ENCODE assay signal across 8 cellular contexts in the genomic region with DNA sequence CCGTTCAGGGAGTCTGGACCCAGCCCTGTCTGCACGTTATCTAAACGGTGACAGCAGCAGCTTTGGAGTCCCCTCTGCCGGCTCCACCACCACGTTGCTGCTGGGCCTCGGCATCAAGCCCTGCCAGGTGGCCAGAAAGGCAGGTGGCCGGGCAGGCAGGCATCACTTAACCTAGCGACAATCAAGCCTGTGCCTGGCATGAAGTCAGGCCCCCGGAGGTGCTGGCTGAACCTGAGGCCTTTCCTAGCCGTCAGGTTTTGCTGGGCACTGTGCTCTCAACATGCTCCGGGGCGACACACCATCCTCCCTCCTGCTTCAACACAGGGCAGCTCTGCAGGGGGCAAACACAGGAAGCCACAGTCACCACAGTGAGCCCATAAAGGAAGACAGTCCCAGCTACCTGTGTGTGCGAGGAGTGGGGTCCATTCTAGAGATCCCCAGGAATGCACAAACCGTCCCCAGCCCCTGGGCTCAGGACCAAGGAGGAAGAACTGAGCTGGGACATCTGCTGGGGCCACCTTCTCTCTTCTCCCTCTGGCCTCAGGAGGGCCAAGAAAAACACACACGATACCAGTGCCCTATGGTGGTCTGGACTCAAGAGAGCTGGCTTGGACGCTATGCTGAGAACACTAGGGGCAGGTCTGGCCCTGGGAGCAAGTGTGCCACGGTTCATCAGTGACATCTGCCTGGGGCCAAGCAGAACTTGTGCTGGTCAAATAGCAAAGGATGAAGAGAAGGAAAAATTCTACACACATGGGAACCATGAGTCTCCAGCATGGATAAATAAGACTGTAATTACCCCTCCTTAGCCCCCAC. TPM values are rescaled to one million over a fixed set of nuclear protein-coding genes. Genes with fewer than 3 reads are reported as not detected.
DNase-seq lines count a peak whose midpoint lies in the region; ATAC-seq, FAIRE-seq and TF ChIP-seq lines count a peak whose summit lies in the region.

No MANE protein-coding gene starts in this region.

- no peaks in the 10 kb centered on the region for H3K27me3 Mint-ChIP-seq in activated naive CD8-positive, alpha-beta T cell

- no peaks in the 10 kb centered on the region for H3K9me3 Mint-ChIP-seq in activated naive CD8-positive, alpha-beta T cell (ENCODE audit: low read depth)

- H3K4me3 Mint-ChIP-seq in activated naive CD8-positive, alpha-beta T cell = peak overlapping the region; percentile 89

- peaks cover 3% of the 10 kb centered on the region for H3K36me3 Mint-ChIP-seq in activated naive CD8-positive, alpha-beta T cell

- TF ChIP-seq POLR2A in GM12891 (IDR thresholded peaks at IDR 0.05; ENCODE audit: low read depth, low read length) = no peak

- FAIRE-seq in GM12891 (lab: Jason Lieb, UNC) = no peak

- DNase-seq in GM12891 (ENCODE audit: insufficient read length, low spot score) (no peak), NCI-H1694 treated with DMSO at 0.1 percent for 48 hours (lab: John Stamatoyannopoulos, UW) (peak; percentile 64), left lobe of liver (ENCODE audit: low spot score) (no peak), HuH-7 (ENCODE audit: low spot score) (no peak), T1000 (lab: John Stamatoyannopoulos, UW) (no peak), medulla oblongata (ENCODE audit: extremely low spot score) (no peak)

- H3K27ac Mint-ChIP-seq in activated naive CD8-positive, alpha-beta T cell = peak overlapping the region; percentile 97

- ATAC-seq in HG02571 (IDR thresholded peaks at IDR 0.05; ENCODE audit: unreplicated experiment) (peak; percentile 15), left lobe of liver (no peak)

- H3K4me1 Mint-ChIP-seq in activated naive CD8-positive, alpha-beta T cell (ENCODE audit: low read depth) = peaks cover 94% of the 10 kb centered on the region

TF ChIP-seq in GM12891, 5 proteins besides CTCF, POLR2A, EP300 and RAD21:
- TF ChIP-seq SPI1 (IDR thresholded peaks at IDR 0.05; ENCODE audit: low read depth, low read length) = no peak
- no peak for TF ChIP-seq POU2F2 (IDR thresholded peaks at IDR 0.05; ENCODE audit: low read depth, low read length)
- TF ChIP-seq POLR2AphosphoS5 (IDR thresholded peaks at IDR 0.05; ENCODE audit: low read depth, low read length) = peak; percentile 39
- TF ChIP-seq PAX5 (IDR thresholded peaks at IDR 0.05; ENCODE audit: insufficient read depth, low read length, severe bottlenecking) = no peak

RNA-seq across cellular contexts. Expression of gene CCDC88C, which starts 44.7 kb away (rescaled TPM):
- polyA plus RNA-seq in GM12891 (2012; ENCODE audit: low read depth, missing spikeins) = 32.5 TPM
- total RNA-seq in left lobe of liver = 4.1 TPM
